In genomic region chr16:74320707-74321106, GRCh38 we compare ENCODE assay signal across 29 cellular contexts. TPM values are rescaled to one million over a fixed set of nuclear protein-coding genes. Genes with fewer than 3 reads are reported as not detected.
A peak's percentile ranks its signal among the peaks of the same experiment; 100 is the strongest.
DNase-seq lines count a peak whose midpoint lies in the region; ATAC-seq and TF ChIP-seq lines count a peak whose summit lies in the region.
"Had no signal": no experiment of that assay in that cellular context is flagged by ENCODE, and none has a peak within 500 bp of the region (broad histone marks: within the 10 kb centered on the region; RNA-seq: fewer than 3 reads in every experiment).

No MANE protein-coding gene starts in this region.

- H3K79me2 ChIP-seq in osteoblast (ENCODE audit: insufficient read depth, low read length): no peaks in the 10 kb centered on the region

- H4K20me1 ChIP-seq in osteoblast (ENCODE audit: insufficient read depth, low read length): no peaks in the 10 kb centered on the region

- no peaks in the 10 kb centered on the region for H3K9me3 Mint-ChIP-seq in chondrocyte (ENCODE audit: low read depth)
- H3K9me3 Mint-ChIP-seq: activated CD4-positive, alpha-beta T cell treated with anti-CD3 and anti-CD28 coated beads, Interleukin-2, amount 10 ng/mL, durations not matched to agents 24 days and 14 days; activated T-cell treated with anti-CD3 and anti-CD28 coated beads, Interleukin-2, amount 50 U/mL, for 4 hours; CD4-positive, alpha-beta memory T cell; neural progenitor cell; stimulated activated naive CD8-positive, alpha-beta T cell treated with anti-CD3 and anti-CD28 coated beads, Interleukin-15, Interleukin-2, amounts not matched to agents 100 ng/mL and 50 ng/mL, for 24 hours had no signal

- H3K4me1 ChIP-seq in heart right ventricle (peaks cover 12 to 39% (median 30%) of the 10 kb centered on the region in 9 donors), osteoblast (ENCODE audit: insufficient read depth, low read length) (no peaks in the 10 kb centered on the region)
- H3K4me1 ChIP-seq: A549, neural progenitor cell had no signal

- peak overlapping the region in 8 of 10 donors; percentile 63 to 92 (median 84) for H3K27ac ChIP-seq in heart right ventricle
- no peak overlapping the region for H3K27ac ChIP-seq in osteoblast (ENCODE audit: low read depth, low read length)
- H3K27ac ChIP-seq: A549, epithelial cell of prostate, neural progenitor cell, thyroid gland had no signal

- DNase-seq in COR-L47 (lab: John Stamatoyannopoulos, UW) (peak; percentile 68), NCI-H2227 treated with DMSO at 0.1 percent for 48 hours (lab: John Stamatoyannopoulos, UW) (peak; percentile 36), heart right ventricle (peak in 1 of 2 donors; percentile 36), osteoblast (ENCODE audit: insufficient read length, low spot score, missing footprints) (peak; percentile 70), chondrocyte (ENCODE audit: low spot score) (no peak), dermis blood vessel endothelial cell (no peak), DMS153 (lab: John Stamatoyannopoulos, UW) (no peak)
- DNase-seq: activated CD4-positive, alpha-beta T cell treated with anti-CD3 and anti-CD28 coated beads, Interleukin-2, amount 10 ng/mL, durations not matched to agents 24 days and 14 days; activated gamma-delta T cell treated with Interleukin-2 at 50 U/mL for 16 hours; activated T-cell treated with anti-CD3 and anti-CD28 coated beads, Interleukin-2, amount 50 U/mL, for 4 hours; AML-193; CD4-positive, alpha-beta memory T cell; DMS 273 treated with DMSO at 0.1 percent for 48 hours; HCEC 1CT; kidney glomerular epithelial cell; mammary epithelial cell; NCI-H1436 treated with DMSO at 0.1 percent for 48 hours; NCI-H510A; SW 1271; T-helper 9 cell; thyroid gland had no signal

- ATAC-seq in heart right ventricle: peak in 4 of 8 donors; percentile 15 to 41 (median 27)
- no peak for ATAC-seq in GM19397 (IDR thresholded peaks at IDR 0.05; ENCODE audit: unreplicated experiment)
- ATAC-seq: A549; activated T-cell treated with anti-CD3 and anti-CD28 coated beads, Interleukin-2, amount 50 U/mL, for 4 hours; Panc1 had no signal

- WGBS in heart right ventricle, 2 donors: 45 to 50% methylated on average over 6 of the region's 6 CpGs

- H3K27me3 Mint-ChIP-seq in chondrocyte (ENCODE audit: low read depth): no peaks in the 10 kb centered on the region
- H3K27me3 Mint-ChIP-seq: activated CD4-positive, alpha-beta T cell treated with anti-CD3 and anti-CD28 coated beads, Interleukin-2, amount 10 ng/mL, durations not matched to agents 24 days and 14 days; CD4-positive, alpha-beta memory T cell; stimulated activated naive CD8-positive, alpha-beta T cell treated with anti-CD3 and anti-CD28 coated beads, Interleukin-15, Interleukin-2, amounts not matched to agents 100 ng/mL and 50 ng/mL, for 24 hours had no signal

- no peak overlapping the region for H3K4me3 Mint-ChIP-seq in chondrocyte (ENCODE audit: unreplicated experiment)
- H3K4me3 Mint-ChIP-seq: activated CD4-positive, alpha-beta T cell treated with anti-CD3 and anti-CD28 coated beads, Interleukin-2, amount 10 ng/mL, durations not matched to agents 24 days and 14 days; activated T-cell treated with anti-CD3 and anti-CD28 coated beads, Interleukin-2, amount 50 U/mL, for 4 hours; CD4-positive, alpha-beta memory T cell; neural progenitor cell; stimulated activated naive CD8-positive, alpha-beta T cell treated with anti-CD3 and anti-CD28 coated beads, Interleukin-15, Interleukin-2, amounts not matched to agents 100 ng/mL and 50 ng/mL, for 24 hours had no signal

- no peak overlapping the region for H2AFZ ChIP-seq in osteoblast (ENCODE audit: low read length)
- H2AFZ ChIP-seq: neural progenitor cell had no signal

- no peaks in the 10 kb centered on the region for H3K4me1 Mint-ChIP-seq in chondrocyte (ENCODE audit: low read depth)
- H3K4me1 Mint-ChIP-seq: activated CD4-positive, alpha-beta T cell treated with anti-CD3 and anti-CD28 coated beads, Interleukin-2, amount 10 ng/mL, durations not matched to agents 24 days and 14 days; neural progenitor cell had no signal

- H3K9me3 ChIP-seq in heart right ventricle (no peaks in the 10 kb centered on the region), osteoblast (ENCODE audit: low read depth, low read length) (no peaks in the 10 kb centered on the region)
- H3K9me3 ChIP-seq: A549, thyroid gland had no signal

- H3K36me3 ChIP-seq in heart right ventricle (peaks cover 0 to 14% (median 0%) of the 10 kb centered on the region in 9 donors), osteoblast (ENCODE audit: insufficient read depth, low read length) (peaks cover 2% of the 10 kb centered on the region)
- H3K36me3 ChIP-seq: neural progenitor cell had no signal

- TF ChIP-seq CTCF in heart right ventricle (IDR thresholded peaks at IDR 0.05) (no peak), osteoblast (IDR thresholded peaks at IDR 0.05; ENCODE audit: extremely low read depth, low read depth, low read length) (no peak), chondrocyte (IDR thresholded peaks at IDR 0.05) (no peak)

- no peak overlapping the region for H3K27ac Mint-ChIP-seq in chondrocyte (ENCODE audit: unreplicated experiment)
- H3K27ac Mint-ChIP-seq: activated CD4-positive, alpha-beta T cell treated with anti-CD3 and anti-CD28 coated beads, Interleukin-2, amount 10 ng/mL, durations not matched to agents 24 days and 14 days; CD4-positive, alpha-beta memory T cell; neural progenitor cell; stimulated activated naive CD8-positive, alpha-beta T cell treated with anti-CD3 and anti-CD28 coated beads, Interleukin-15, Interleukin-2, amounts not matched to agents 100 ng/mL and 50 ng/mL, for 24 hours had no signal

- H3K27me3 ChIP-seq in heart right ventricle: no peaks in the 10 kb centered on the region
- H3K27me3 ChIP-seq in osteoblast (ENCODE audit: insufficient read depth, low read length): no peaks in the 10 kb centered on the region
- H3K27me3 ChIP-seq: neural progenitor cell, thyroid gland had no signal

- H3K4me2 ChIP-seq in osteoblast (ENCODE audit: insufficient read depth, low read length): no peak overlapping the region
- H3K4me2 ChIP-seq: A549, neural progenitor cell had no signal

- H3K4me3 ChIP-seq in heart right ventricle (no peak overlapping the region), osteoblast (ENCODE audit: insufficient read depth, low read length) (no peak overlapping the region)
- H3K4me3 ChIP-seq: A549, neural progenitor cell, thyroid gland had no signal

- intact Hi-C loops in heart right ventricle (cut with DNase I): loop anchor here in 1 of 10 donors (10.0 kb wide), 1 partner anchor 114 kb away; no protein-coding TSS in a partner anchor

- H3K36me3 Mint-ChIP-seq in chondrocyte (ENCODE audit: low read depth): peaks cover 2% of the 10 kb centered on the region

RNA-seq across cellular contexts. Expression of gene PSMD7, which starts 24.1 kb away (rescaled TPM):
- total RNA-seq in heart right ventricle (100 to 1,000 TPM; 120 to 172 (median 136) TPM), osteoblast (64.1 and 67.8 TPM in 2 replicates), chondrocyte (76.4 to 85.0 TPM (median 82.4 TPM) in 3 replicates), dermis blood vessel endothelial cell (75.4 and 143 TPM in 2 replicates)
- polyA plus RNA-seq in heart right ventricle: 100 to 1,000 TPM in 1 of 2 donors, 10 to 100 TPM in 1; 91.9 to 127 TPM

RNA-seq across cellular contexts. Expression of gene NPIPB15, which starts 55.4 kb away (rescaled TPM):
- total RNA-seq in heart right ventricle (1 to 10 TPM in 6 of 10 donors, under 1 TPM in 2, not detected in 2; 0.49 to 2.1 (median 1.4) TPM), osteoblast (1.8 TPM in 1 of 2 replicates, not detected in the other), chondrocyte (4.7 to 8.1 TPM (median 4.9 TPM) in 3 replicates), dermis blood vessel endothelial cell (not detected in 2 replicates)
- 10 to 100 TPM in 1 of 2 donors, 1 to 10 TPM in 1; 3.8 to 14.9 TPM for polyA plus RNA-seq in heart right ventricle
- total RNA-seq: activated CD8-positive, alpha-beta memory T cell treated with anti-CD3 and anti-CD28 coated beads for 36 hours; HT-29 had no signal

Comparison
In these comparisons a context has a peak if more than half of its experiments do, and no peak if none do; other contexts are left out.
1. DNase-seq: peak in COR-L47 (single experiment), NCI-H2227 treated with DMSO at 0.1 percent for 48 hours (single experiment) and osteoblast (single experiment); none in chondrocyte (single experiment), dermis blood vessel endothelial cell (single experiment) and DMS153 (single experiment).